In the genomic region with DNA sequence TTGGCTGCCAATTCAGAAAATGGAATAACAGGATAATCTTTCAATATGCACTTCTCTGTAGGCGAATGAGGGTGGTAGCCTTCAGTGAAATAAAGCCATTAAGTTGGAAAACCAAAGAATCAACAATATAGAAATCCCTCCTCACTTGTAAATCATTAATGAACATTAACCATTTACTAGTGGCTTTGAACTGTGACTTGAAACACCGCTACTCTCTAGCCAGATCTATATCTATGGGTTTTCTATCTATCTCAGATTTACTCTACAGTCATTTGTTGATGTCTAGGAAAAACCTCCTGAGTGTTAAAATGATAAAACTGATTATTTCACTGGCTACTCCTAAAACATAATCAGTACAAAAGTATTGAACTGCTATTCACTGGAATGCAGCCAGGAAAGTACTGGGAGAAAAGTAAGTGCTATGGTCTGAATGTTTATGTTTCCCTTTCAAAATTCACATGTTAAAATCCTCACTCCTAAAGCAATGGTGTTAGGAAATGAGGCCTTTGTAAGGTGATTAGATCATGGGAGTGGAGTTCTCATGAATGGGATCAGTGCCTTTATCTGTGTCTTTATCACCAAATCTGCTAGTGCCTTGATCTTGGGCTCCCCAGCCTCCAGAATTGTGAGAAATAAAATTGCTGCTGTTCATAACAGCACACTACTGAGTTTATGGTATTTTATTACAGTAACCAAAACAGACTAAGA, we compare ENCODE assay signal across 19 cellular contexts. TPM values are rescaled to one million over a fixed set of nuclear protein-coding genes. Genes with fewer than 3 reads are reported as not detected.
A peak's percentile ranks its signal among the peaks of the same experiment; 100 is the strongest.
DNase-seq lines count a peak whose midpoint lies in the region; ATAC-seq and TF ChIP-seq lines count a peak whose summit lies in the region.
"Had no signal": no experiment of that assay in that cellular context is flagged by ENCODE, and none has a peak within 500 bp of the region (broad histone marks: within the 10 kb centered on the region; RNA-seq: fewer than 3 reads in every experiment).

No MANE protein-coding gene starts in this region.

- H3K4me3 ChIP-seq in gastrocnemius medialis = no peak overlapping the region
- H3K4me3 ChIP-seq: dorsolateral prefrontal cortex, neural progenitor cell, vagina had no signal

- DNase-seq in kidney glomerular epithelial cell (lab: John Stamatoyannopoulos, UW) (peak; percentile 8), NCI-H1417 (lab: John Stamatoyannopoulos, UW) (no peak), gastrocnemius medialis (no peak)
- DNase-seq in activated effector memory CD4-positive, alpha-beta T cell treated with anti-CD3 and anti-CD28 coated beads, Interleukin-2, amount 50 U/mL, for 16 hours = no peak
- DNase-seq: activated CD4-positive, alpha-beta T cell treated with anti-CD3 and anti-CD28 coated beads, Interleukin-2, amount 10 ng/mL, durations not matched to agents 7 days and 5 days; activated naive CD8-positive, alpha-beta T cell treated with anti-CD3 and anti-CD28 coated beads for 36 hours; activated T-cell treated with anti-CD3 and anti-CD28 coated beads, Interleukin-2, amount 50 U/mL, for 24 hours; dorsolateral prefrontal cortex; NCI-H1417 treated with DMSO at 0.1 percent for 48 hours; NCI-H510A treated with DMSO at 0.1 percent for 48 hours; OCI-M1 had no signal

- TF ChIP-seq CTCF in gastrocnemius medialis (IDR thresholded peaks at IDR 0.05 in 4 of 5, conservative IDR thresholded peaks at IDR 0.05 in 1 of 5) = no peak

- no peak for TF ChIP-seq POLR2A in gastrocnemius medialis (IDR thresholded peaks at IDR 0.05)

- H3K9me3 ChIP-seq in gastrocnemius medialis = no peaks in the 10 kb centered on the region
- H3K9me3 ChIP-seq: vagina had no signal

- H3K27ac ChIP-seq in gastrocnemius medialis = no peak overlapping the region
- H3K27ac ChIP-seq: dorsolateral prefrontal cortex, HL-60, KMS-11, neural progenitor cell, vagina had no signal

- intact Hi-C loops in gastrocnemius medialis (cut with DNase I; ENCODE audit: low total_unique reads) = no loop called here

- ATAC-seq in GM18907 (IDR thresholded peaks at IDR 0.05; ENCODE audit: unreplicated experiment) (peak; percentile 84), GM21619 (IDR thresholded peaks at IDR 0.05; ENCODE audit: unreplicated experiment) (peak; percentile 76), HG03135 (IDR thresholded peaks at IDR 0.05; ENCODE audit: unreplicated experiment) (peak; percentile 61), HG03039 (IDR thresholded peaks at IDR 0.05; ENCODE audit: unreplicated experiment) (no peak), gastrocnemius medialis (no peak)

- no peaks in the 10 kb centered on the region for H3K4me1 ChIP-seq in gastrocnemius medialis
- H3K4me1 ChIP-seq: neural progenitor cell, vagina had no signal

- no peaks in the 10 kb centered on the region for H3K36me3 ChIP-seq in gastrocnemius medialis
- H3K36me3 ChIP-seq: neural progenitor cell, vagina had no signal

- in situ Hi-C loops in gastrocnemius medialis (cut with MboI; ENCODE audit: low sequenced_read_pairs in 4 of 4) = no loop called here

- H3K27me3 ChIP-seq in gastrocnemius medialis = no peaks in the 10 kb centered on the region
- H3K27me3 ChIP-seq: dorsolateral prefrontal cortex, neural progenitor cell, vagina had no signal

RNA-seq across cellular contexts. Expression of gene OXCT1, which starts 8.5 kb away (rescaled TPM):
- 10 to 100 TPM in 3 of 4 donors, 1 to 10 TPM in 1; 9.4 to 45.4 (median 20.5) TPM for total RNA-seq in gastrocnemius medialis

RNA-seq across cellular contexts. Expression of gene RIMOC1, which starts 25.4 kb away (rescaled TPM):
- 1 to 10 TPM; 5.0 to 8.2 (median 6.2) TPM for total RNA-seq in gastrocnemius medialis

RNA-seq across cellular contexts. Expression of gene FBXO4, which starts 46.3 kb away (rescaled TPM):
- 1 to 10 TPM; 1.8 to 4.7 (median 3.1) TPM for total RNA-seq in gastrocnemius medialis

Comparison
In these comparisons a context has a peak if more than half of its experiments do, and no peak if none do; other contexts are left out.
1. ATAC-seq: peak in GM18907 (single experiment), GM21619 (single experiment) and HG03135 (single experiment); none in HG03039 (single experiment) and gastrocnemius medialis (0 of 2).